In genomic region chr10:18134509-18134908, GRCh38 we compare ENCODE assay signal across 25 cellular contexts. TPM values are rescaled to one million over a fixed set of nuclear protein-coding genes. Genes with fewer than 3 reads are reported as not detected.
"Had no signal": no experiment of that assay in that cellular context is flagged by ENCODE, and none has a peak within 500 bp of the region (broad histone marks: within the 10 kb centered on the region; RNA-seq: fewer than 3 reads in every experiment).

No MANE protein-coding gene starts in this region.

- H3K4me1 ChIP-seq: heart right ventricle, left ventricle myocardium inferior, prostate gland had no signal

- H3K4me3 ChIP-seq: heart right ventricle, hepatocyte, left ventricle myocardium inferior, lung, pancreas, prostate gland, sigmoid colon, spleen, tibial nerve, vagina had no signal

- H3K36me3 ChIP-seq: heart right ventricle, left ventricle myocardium inferior, pancreas, prostate gland, sigmoid colon, spleen, tibial nerve, vagina had no signal

- H2AFZ ChIP-seq: hepatocyte had no signal

- DNase-seq: heart right ventricle; left ventricle myocardium inferior; mesendoderm; naive B cell; natural killer cell; nephron progenitor cell; pancreas; posterior cingulate gyrus; retina; right cardiac atrium; sigmoid colon; small intestine; spleen; stimulated activated CD4-positive, alpha-beta T cell treated with anti-CD3 and anti-CD28 coated beads, Interleukin-4, amount 100 ng/mL, for 24 hours; stimulated activated naive CD4-positive, alpha-beta T cell treated with Interleukin-2 at 50 U/mL for 16 hours; stimulated activated naive CD8-positive, alpha-beta T cell treated with anti-CD3 and anti-CD28 coated beads, Interleukin-15, amount 100 ng/mL, for 72 hours; substantia nigra had no signal

- ATAC-seq: heart right ventricle; natural killer cell; pancreas; right cardiac atrium; stimulated activated effector memory CD8-positive, alpha-beta T cell treated with anti-CD3 and anti-CD28 coated beads, Interleukin-12 subunit alpha, Interleukin-12 subunit beta, amount 100 ng/mL, for 72 hours; stimulated activated naive CD8-positive, alpha-beta T cell treated with anti-CD3 and anti-CD28 coated beads, Interleukin-15, amount 100 ng/mL, for 72 hours had no signal

- H3K79me2 ChIP-seq: hepatocyte had no signal

- H3K27ac ChIP-seq: heart right ventricle, hepatocyte, left ventricle myocardium inferior, pancreas, prostate gland, sigmoid colon, spleen, tibial nerve, vagina had no signal

- FAIRE-seq: keratinocyte, pancreas, small intestine had no signal

- H3K4me2 ChIP-seq: hepatocyte had no signal

- H3K27me3 ChIP-seq: pancreas, sigmoid colon, vagina had no signal

- H3K9me3 ChIP-seq: heart right ventricle, left ventricle myocardium inferior, pancreas, prostate gland, sigmoid colon, spleen, tibial nerve, vagina had no signal

RNA-seq across cellular contexts. Expression of gene CACNB2, which starts 5.7 kb away (rescaled TPM):
- total RNA-seq: mononuclear cell, natural killer cell had no signal
